ENCODE assay signal across 10 cellular contexts in genomic region chr20:64119681-64120341, GRCh38. TPM values are rescaled to one million over a fixed set of nuclear protein-coding genes. Genes with fewer than 3 reads are reported as not detected.
DNase-seq lines count a peak whose midpoint lies in the region; ATAC-seq and TF ChIP-seq lines count a peak whose summit lies in the region.
"Had no signal": no experiment of that assay in that cellular context is flagged by ENCODE, and none has a peak within 500 bp of the region (broad histone marks: within the 10 kb centered on the region; RNA-seq: fewer than 3 reads in every experiment).

No MANE protein-coding gene starts in this region.

- H3K27ac ChIP-seq in breast epithelium (no peak overlapping the region), lower lobe of right lung (no peak overlapping the region)
- H3K27ac ChIP-seq: C4-2B had no signal

- no peak for DNase-seq in breast epithelium (ENCODE audit: low spot score in 2 of 2)
- DNase-seq in MCF 10A (ENCODE audit: unreplicated experiment): no peak
- no peak for DNase-seq in activated naive CD8-positive, alpha-beta T cell treated with anti-CD3 and anti-CD28 coated beads, Interleukin-2, amount 10 ng/mL, durations not matched to agents 7 days and 5 days
- peak; percentile 37 for DNase-seq in lower lobe of right lung
- no peak for DNase-seq in NOMO-1 treated with DMSO at 0.1 percent for 48 hours (lab: John Stamatoyannopoulos, UW; ENCODE audit: unreplicated experiment)
- DNase-seq in DMS 273 treated with DMSO at 0.1 percent for 48 hours (lab: John Stamatoyannopoulos, UW): no peak

- H3K36me3 Mint-ChIP-seq in MCF 10A (ENCODE audit: insufficient read depth, unreplicated experiment): no peaks in the 10 kb centered on the region
- H3K36me3 Mint-ChIP-seq in activated naive CD8-positive, alpha-beta T cell treated with anti-CD3 and anti-CD28 coated beads, Interleukin-2, amount 10 ng/mL, durations not matched to agents 7 days and 5 days: no peaks in the 10 kb centered on the region

- H3K4me3 ChIP-seq in breast epithelium (peak overlapping the region in 2 of 3 donors; percentile 13 to 57), lower lobe of right lung (no peak overlapping the region)

- TF ChIP-seq CTCF in breast epithelium (IDR thresholded peaks at IDR 0.05): no peak
- TF ChIP-seq CTCF in MCF 10A (IDR thresholded peaks at IDR 0.05; ENCODE audit: unreplicated experiment): no peak
- TF ChIP-seq CTCF in lower lobe of right lung (IDR thresholded peaks at IDR 0.05): no peak

- H3K9me3 Mint-ChIP-seq in MCF 10A (ENCODE audit: unreplicated experiment): no peaks in the 10 kb centered on the region
- H3K9me3 Mint-ChIP-seq in activated naive CD8-positive, alpha-beta T cell treated with anti-CD3 and anti-CD28 coated beads, Interleukin-2, amount 10 ng/mL, durations not matched to agents 7 days and 5 days: no peaks in the 10 kb centered on the region

- BruUV-seq in MCF 10A (replicated peaks; lab: Mats Ljungman, UMichigan): no TSS peak

- no peaks in the 10 kb centered on the region for H3K4me1 Mint-ChIP-seq in MCF 10A (ENCODE audit: insufficient read depth, unreplicated experiment)
- peaks cover 7% of the 10 kb centered on the region for H3K4me1 Mint-ChIP-seq in activated naive CD8-positive, alpha-beta T cell treated with anti-CD3 and anti-CD28 coated beads, Interleukin-2, amount 10 ng/mL, durations not matched to agents 7 days and 5 days

- no peak overlapping the region for H3K4me3 Mint-ChIP-seq in MCF 10A (ENCODE audit: unreplicated experiment)
- peak overlapping the region; percentile 50 for H3K4me3 Mint-ChIP-seq in activated naive CD8-positive, alpha-beta T cell treated with anti-CD3 and anti-CD28 coated beads, Interleukin-2, amount 10 ng/mL, durations not matched to agents 7 days and 5 days

- H3K27me3 Mint-ChIP-seq in MCF 10A (ENCODE audit: insufficient read depth, unreplicated experiment): peaks cover 38% of the 10 kb centered on the region
- H3K27me3 Mint-ChIP-seq in activated naive CD8-positive, alpha-beta T cell treated with anti-CD3 and anti-CD28 coated beads, Interleukin-2, amount 10 ng/mL, durations not matched to agents 7 days and 5 days: peaks cover 27% of the 10 kb centered on the region

- no peak overlapping the region for H3K27ac Mint-ChIP-seq in MCF 10A (ENCODE audit: low read depth, unreplicated experiment)
- peak overlapping the region; percentile 30 for H3K27ac Mint-ChIP-seq in activated naive CD8-positive, alpha-beta T cell treated with anti-CD3 and anti-CD28 coated beads, Interleukin-2, amount 10 ng/mL, durations not matched to agents 7 days and 5 days

- no peak for TF ChIP-seq POLR2A in breast epithelium (IDR thresholded peaks at IDR 0.05)

- H3K36me3 ChIP-seq in breast epithelium (no peaks in the 10 kb centered on the region), lower lobe of right lung (no peaks in the 10 kb centered on the region)

- intact Hi-C loops in breast epithelium (cut with DNase I; ENCODE audit: low total_unique reads): no loop called here
- intact Hi-C loops in MCF 10A (cut with micrococcal nuclease): loop anchor here (1.0 to 2.0 kb wide), 3 partner anchors 37 to 141 kb away; partner anchors contain the start of gene SAMD10
- intact Hi-C loops in lower lobe of right lung (cut with DNase I): no loop called here

- H3K27me3 ChIP-seq in breast epithelium (peaks cover 0 to 14% of the 10 kb centered on the region in 2 donors), lower lobe of right lung (ENCODE audit: low read depth) (peaks cover 19% of the 10 kb centered on the region)

- H3K4me1 ChIP-seq in breast epithelium (no peaks in the 10 kb centered on the region), lower lobe of right lung (peaks cover 8% of the 10 kb centered on the region)

- ATAC-seq in activated naive CD8-positive, alpha-beta T cell treated with anti-CD3 and anti-CD28 coated beads, Interleukin-2, amount 10 ng/mL, durations not matched to agents 7 days and 5 days (ENCODE audit: low read depth): no peak
- ATAC-seq in lower lobe of right lung: peak; percentile 25 to 28
- ATAC-seq in GM18909 (IDR thresholded peaks at IDR 0.05; ENCODE audit: poor library complexity, unreplicated experiment): no peak
- ATAC-seq in GM19023 (IDR thresholded peaks at IDR 0.05; ENCODE audit: unreplicated experiment): no peak

- POLR2A ChIA-PET in MCF 10A (lab: Yijun Ruan, JAX): interaction anchor here (0.6 to 1.6 kb wide), 6 partner anchors 8 to 412 kb away, joined by 3 to 6 read pairs (median 4); partner anchors contain the start of genes ARFRP1, LKAAEAR1 and ZGPAT
- POLR2A ChIA-PET in activated naive CD8-positive, alpha-beta T cell treated with anti-CD3 and anti-CD28 coated beads, Interleukin-2, amount 10 ng/mL, durations not matched to agents 7 days and 5 days (lab: Charles Lee): interaction anchor here (0.5 to 2.7 kb wide), 4 partner anchors 36 to 183 kb away, joined by 3 to 13 read pairs (median 6); partner anchors contain the start of genes LKAAEAR1, PRPF6 and RGS19

- H3K9me3 ChIP-seq in breast epithelium (no peaks in the 10 kb centered on the region), lower lobe of right lung (no peaks in the 10 kb centered on the region)

- CTCF ChIA-PET in MCF 10A (lab: Yijun Ruan, JAX): interaction anchor here (0.6 to 5.7 kb wide), 35 partner anchors 9 to 920 kb away, joined by 3 to 93 read pairs (median 5); partner anchors contain the start of genes C20orf204, LKAAEAR1, OPRL1 and RGS19

RNA-seq across cellular contexts. Expression of gene NPBWR2, which starts 12.4 kb away (rescaled TPM):
- total RNA-seq in breast epithelium (not detected), MCF 10A (2022) (not detected in 2 replicates), lower lobe of right lung (not detected)
- total RNA-seq in activated naive CD8-positive, alpha-beta T cell treated with anti-CD3 and anti-CD28 coated beads, Interleukin-2, amount 10 ng/mL, durations not matched to agents 7 days and 5 days: not detected
- total RNA-seq: fibroblast of lung had no signal

RNA-seq across cellular contexts. Expression of gene LKAAEAR1, which starts 35.6 kb away (rescaled TPM):
- under 1 TPM in 1 of 3 donors, not detected in 2; 0.64 TPM for total RNA-seq in breast epithelium
- not detected in 2 replicates for total RNA-seq in MCF 10A (2022)
- 1 to 10 TPM in 1 of 2 experiments, under 1 TPM in 1; 0.57 to 1.1 TPM for total RNA-seq in activated naive CD8-positive, alpha-beta T cell treated with anti-CD3 and anti-CD28 coated beads, Interleukin-2, amount 10 ng/mL, durations not matched to agents 7 days and 5 days
- total RNA-seq in lower lobe of right lung: 0.97 TPM
- total RNA-seq: fibroblast of lung had no signal

RNA-seq across cellular contexts. Expression of gene OPRL1, which starts 39.9 kb away (rescaled TPM):
- total RNA-seq in breast epithelium: 1 to 10 TPM; 1.6 to 3.4 (median 2.3) TPM
- 0.12 and 0.15 TPM in 2 replicates for total RNA-seq in MCF 10A (2022)
- total RNA-seq in activated naive CD8-positive, alpha-beta T cell treated with anti-CD3 and anti-CD28 coated beads, Interleukin-2, amount 10 ng/mL, durations not matched to agents 7 days and 5 days: 1 to 10 TPM; 1.8 to 2.6 TPM
- total RNA-seq in lower lobe of right lung: 2.6 TPM

RNA-seq across cellular contexts. Expression of gene RGS19, which starts 40.5 kb away (rescaled TPM):
- total RNA-seq in breast epithelium (10 to 100 TPM; 14.7 to 22.2 (median 16.4) TPM), MCF 10A (2022) (8.2 and 8.8 TPM in 2 replicates), lower lobe of right lung (57.5 TPM)
- total RNA-seq in activated naive CD8-positive, alpha-beta T cell treated with anti-CD3 and anti-CD28 coated beads, Interleukin-2, amount 10 ng/mL, durations not matched to agents 7 days and 5 days: 100 to 1,000 TPM in 1 of 2 experiments, 10 to 100 TPM in 1; 95.1 to 106 TPM

RNA-seq across cellular contexts. Expression of gene MYT1, which starts 44.4 kb away (rescaled TPM):
- total RNA-seq in breast epithelium (under 1 TPM in 1 of 3 donors, not detected in 2; under 0.01 TPM), MCF 10A (2022) (not detected in 2 replicates), lower lobe of right lung (not detected)
- under 1 TPM in 1 of 2 experiments, not detected in 1; 0.06 TPM for total RNA-seq in activated naive CD8-positive, alpha-beta T cell treated with anti-CD3 and anti-CD28 coated beads, Interleukin-2, amount 10 ng/mL, durations not matched to agents 7 days and 5 days
- total RNA-seq: fibroblast of lung had no signal

Comparison
In these comparisons a context has a peak if more than half of its experiments do, and no peak if none do; other contexts are left out.
1. ATAC-seq: peak in lower lobe of right lung (2 of 2); none in activated naive CD8-positive, alpha-beta T cell treated with anti-CD3 and anti-CD28 coated beads, Interleukin-2, amount 10 ng/mL, durations not matched to agents 7 days and 5 days (single experiment), GM18909 (single experiment) and GM19023 (single experiment).